Comparison of ENCODE assay signal across 8 cellular contexts in genomic region chr16:709651-710499, GRCh38. TPM values are rescaled to one million over a fixed set of nuclear protein-coding genes. Genes with fewer than 3 reads are reported as not detected.
DNase-seq lines count a peak whose midpoint lies in the region; ATAC-seq, FAIRE-seq and TF ChIP-seq lines count a peak whose summit lies in the region.

No MANE protein-coding gene starts in this region.

- DNase-seq in heart right ventricle (peak in 1 of 2 donors; percentile 65), Right ventricle myocardium superior (no peak), NCI-H748 treated with DMSO at 0.1 percent for 48 hours (lab: John Stamatoyannopoulos, UW) (peak; percentile 85), fibroblast of mammary gland (ENCODE audit: low read depth) (peak; percentile 84), urothelium cell line (ENCODE audit: low spot score) (peak; percentile 94), AML-193 (lab: John Stamatoyannopoulos, UW) (no peak)
- no peak for DNase-seq in stimulated activated CD4-positive, alpha-beta T cell treated with anti-CD3 and anti-CD28 coated beads, Interleukin-4, amount 100 ng/mL, for 1 hour

- TF ChIP-seq CTCF in heart right ventricle (IDR thresholded peaks at IDR 0.05) (no peak), fibroblast of mammary gland (conservative IDR thresholded peaks at IDR 0.05; ENCODE audit: control insufficient read depth, insufficient read depth, low read depth, low read length) (no peak)

- H3K4me1 ChIP-seq in heart right ventricle = peaks cover 9 to 29% (median 16%) of the 10 kb centered on the region in 9 donors

- no peaks in the 10 kb centered on the region for H3K9me3 ChIP-seq in heart right ventricle

- FAIRE-seq in urothelium cell line (lab: Jason Lieb, UNC) = peak; percentile 76

- intact Hi-C loops in heart right ventricle (cut with DNase I) = loop anchor here in 9 of 10 donors (2.0 to 10.0 kb wide), 7 partner anchors 72 to 387 kb away; partner anchors contain the start of genes CHTF18 (in 3 of the 9), RPUSD1 (in 3 of the 9) and C1QTNF8 (in 1 of the 9)
- intact Hi-C loops in Right ventricle myocardium superior (cut with DNase I) = loop anchor here (5.0 kb wide), 1 partner anchor 347 kb away; no protein-coding TSS in a partner anchor

- 15 to 21% methylated on average over 29 of the region's 29 CpGs for WGBS in heart right ventricle, 2 donors

- H3K27me3 ChIP-seq in heart right ventricle = peaks cover 15 to 74% (median 59%) of the 10 kb centered on the region in 7 donors

- peak in 6 of 8 donors; percentile 25 to 52 (median 34) for ATAC-seq in heart right ventricle
- ATAC-seq in Right ventricle myocardium superior (ENCODE audit: poor library complexity) = no peak
- no peak for ATAC-seq in HG03378 (IDR thresholded peaks at IDR 0.05; ENCODE audit: unreplicated experiment)

- H3K27ac ChIP-seq in heart right ventricle = no peak overlapping the region

- H3K36me3 ChIP-seq in heart right ventricle = no peaks in the 10 kb centered on the region

- H3K4me3 ChIP-seq in heart right ventricle (no peak overlapping the region), fibroblast of mammary gland (ENCODE audit: control insufficient read depth, low read depth, low read length) (no peak overlapping the region)

RNA-seq across cellular contexts. Expression of gene FBXL16, which starts 4.3 kb away (rescaled TPM):
- under 1 TPM in 6 of 10 donors, not detected in 4; 0.07 to 0.64 (median 0.12) TPM for total RNA-seq in heart right ventricle
- under 1 TPM; 0.04 to 0.07 TPM for polyA plus RNA-seq in heart right ventricle
- not detected for total RNA-seq in Right ventricle myocardium superior

RNA-seq across cellular contexts. Expression of gene METRN, which starts 5.0 kb away (rescaled TPM):
- 10 to 100 TPM; 51.4 to 77.2 (median 60.5) TPM for total RNA-seq in heart right ventricle
- 100 to 1,000 TPM in 1 of 2 donors, 10 to 100 TPM in 1; 54.0 to 103 TPM for polyA plus RNA-seq in heart right ventricle
- 59.6 TPM for total RNA-seq in Right ventricle myocardium superior

RNA-seq across cellular contexts. Expression of gene ANTKMT, which starts 11.1 kb away (rescaled TPM):
- 10 to 100 TPM; 23.3 to 40.3 (median 31.0) TPM for total RNA-seq in heart right ventricle
- 10 to 100 TPM; 37.3 to 91.1 TPM for polyA plus RNA-seq in heart right ventricle
- total RNA-seq in Right ventricle myocardium superior = 27.5 TPM

RNA-seq across cellular contexts. Expression of gene CCDC78, which starts 16.4 kb away (rescaled TPM):
- total RNA-seq in heart right ventricle (1 to 10 TPM in 1 of 10 donors, under 1 TPM in 8, not detected in 1; 0.21 to 1.0 (median 0.30) TPM), Right ventricle myocardium superior (0.32 TPM)
- polyA plus RNA-seq in heart right ventricle = 1 to 10 TPM in 1 of 2 donors, under 1 TPM in 1; 0.77 to 1.7 TPM

RNA-seq across cellular contexts. Expression of gene HAGHL, which starts 17.0 kb away (rescaled TPM):
- 10 to 100 TPM in 7 of 10 donors, 1 to 10 TPM in 3; 5.1 to 23.3 (median 10.6) TPM for total RNA-seq in heart right ventricle
- polyA plus RNA-seq in heart right ventricle = 10 to 100 TPM; 17.9 to 80.0 TPM
- 13.8 TPM for total RNA-seq in Right ventricle myocardium superior

Comparison
In these comparisons a context has a peak if more than half of its experiments do, and no peak if none do; other contexts are left out.
1. ATAC-seq: peak in heart right ventricle (6 of 8); none in Right ventricle myocardium superior (single experiment) and HG03378 (single experiment).
2. DNase-seq: peak in NCI-H748 treated with DMSO at 0.1 percent for 48 hours (single experiment), fibroblast of mammary gland (single experiment) and urothelium cell line (single experiment); none in Right ventricle myocardium superior (single experiment), stimulated activated CD4-positive, alpha-beta T cell treated with anti-CD3 and anti-CD28 coated beads, Interleukin-4, amount 100 ng/mL, for 1 hour (single experiment) and AML-193 (0 of 2).